18 cellular contexts compared by ENCODE assay signal in the genomic region with DNA sequence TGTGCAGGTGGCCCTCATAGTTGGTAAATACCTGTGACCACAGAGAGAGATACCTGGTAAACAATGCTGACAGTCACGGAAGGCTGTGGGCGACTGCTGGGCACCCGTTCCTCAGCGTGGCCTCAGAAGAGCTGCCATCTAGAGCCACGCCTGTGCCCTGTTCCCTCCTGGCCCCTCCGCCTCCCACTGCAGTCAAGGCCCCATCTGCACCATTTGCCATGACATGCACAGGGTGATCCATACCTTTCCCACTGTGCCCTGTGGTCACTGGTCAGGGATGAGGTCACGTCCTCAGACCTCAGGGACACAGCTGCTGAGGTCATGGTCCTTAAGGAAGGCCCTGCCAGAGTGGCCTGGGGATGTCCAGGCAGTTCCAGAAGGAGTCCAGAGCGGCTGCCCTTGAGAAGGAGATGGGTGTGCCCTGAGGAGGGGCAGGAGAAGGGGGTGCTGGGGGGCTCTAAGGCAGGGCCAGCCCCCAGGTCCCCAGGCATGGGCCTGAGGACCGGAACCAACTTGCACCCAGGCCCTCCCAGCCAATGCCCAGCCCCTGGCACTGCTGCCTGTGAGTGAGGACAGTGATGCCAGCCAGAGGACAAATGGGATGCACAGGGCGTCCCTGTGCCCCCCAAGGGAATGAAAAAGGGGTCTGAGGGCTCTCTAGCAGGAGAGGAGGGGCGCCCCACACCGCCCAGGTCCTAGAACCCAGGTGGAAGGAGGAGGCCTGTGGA. TPM values are rescaled to one million over a fixed set of nuclear protein-coding genes. Genes with fewer than 3 reads are reported as not detected.
DNase-seq lines count a peak whose midpoint lies in the region; ATAC-seq, FAIRE-seq and TF ChIP-seq lines count a peak whose summit lies in the region.
"Had no signal": no experiment of that assay in that cellular context is flagged by ENCODE, and none has a peak within 500 bp of the region (broad histone marks: within the 10 kb centered on the region; RNA-seq: fewer than 3 reads in every experiment).

No MANE protein-coding gene starts in this region.

- H3K27ac ChIP-seq in BLaER1 (no peak overlapping the region), KMS-11 (no peak overlapping the region), K562 (ENCODE audit: extremely low read depth, low read depth, low read length) (no peak overlapping the region), spleen (no peak overlapping the region)
- H3K27ac ChIP-seq: C4-2B, GM23248, heart right ventricle, neural progenitor cell, right lobe of liver, thoracic aorta had no signal

- POLR2A ChIA-PET in K562 (lab: Yijun Ruan, JAX) = interaction anchor here (0.6 to 1.5 kb wide), 5 partner anchors 9 to 230 kb away, joined by 3 to 4 read pairs (median 4); no protein-coding TSS in a partner anchor
- POLR2A ChIA-PET in GM10248 (lab: Yijun Ruan, JAX) = no interaction called here
- POLR2A ChIA-PET in activated CD8-positive, alpha-beta T cell treated with anti-CD3 and anti-CD28 coated beads, Interleukin-2, amount 10 ng/mL, durations not matched to agents 7 days and 5 days (lab: Charles Lee) = no interaction called here

- H3K36me3 ChIP-seq in BLaER1 (peaks cover 24% of the 10 kb centered on the region), KMS-11 (ENCODE audit: insufficient read depth) (no peaks in the 10 kb centered on the region), K562 (ENCODE audit: control insufficient read depth, insufficient read depth, low read length) (peaks cover 19% of the 10 kb centered on the region; the same call in 2 of the 3 replicates), spleen (no peaks in the 10 kb centered on the region), BE2C (no peaks in the 10 kb centered on the region; the same call in 1 of the 2 replicates)
- H3K36me3 ChIP-seq: heart right ventricle, neural progenitor cell, right lobe of liver, thoracic aorta had no signal

- H3K9ac ChIP-seq in BLaER1 (no peak overlapping the region), KMS-11 (no peak overlapping the region), K562 (ENCODE audit: insufficient read depth in 1 of 2, low read depth in 2 of 2, low read length in 2 of 2) (peak overlapping the region in 1 of 2 experiments; percentile 14; a peak in 1 of 4 replicates)
- H3K9ac ChIP-seq: GM23248, neural progenitor cell had no signal

- TF ChIP-seq CTCF in KMS-11 (conservative IDR thresholded peaks at IDR 0.05; ENCODE audit: low read depth, low read length) (no peak), K562 (IDR thresholded peaks at IDR 0.05 in 2 of 3, conservative IDR thresholded peaks at IDR 0.05 in 1 of 3; ENCODE audit: insufficient read depth in 2 of 3, low read depth in 1 of 3, low read length in 3 of 3) (no peak), spleen (IDR thresholded peaks at IDR 0.05 in 8 of 11, conservative IDR thresholded peaks at IDR 0.05 in 3 of 11) (no peak), GM10248 (IDR thresholded peaks at IDR 0.05; ENCODE audit: control extremely low read depth, extremely low read depth, low read depth, missing control alignments) (no peak), BE2C (IDR thresholded peaks at IDR 0.05; ENCODE audit: low read depth, low read length) (no peak)

- no peak for TF ChIP-seq RAD21 in K562 (CRISPR knock-in tag; conservative IDR thresholded peaks at IDR 0.05 in 1 of 2, IDR thresholded peaks at IDR 0.05 in 1 of 2)

- H3K9me1 ChIP-seq in K562 (ENCODE audit: control insufficient read depth, insufficient read depth, low read length) = peaks cover 5% of the 10 kb centered on the region

- WGBS in K562 (ENCODE audit: insufficient coverage, low coverage, missing lambda C conversion rate) = 73% methylated on average over 10 of the region's 12 CpGs
- WGBS in spleen, 5 donors = 74 to 82% (median 79%) methylated on average over 10 to 12 of the region's 12 CpGs

- peaks cover 10% of the 10 kb centered on the region for H3K36me3 Mint-ChIP-seq in activated CD8-positive, alpha-beta T cell treated with anti-CD3 and anti-CD28 coated beads, Interleukin-2, amount 10 ng/mL, durations not matched to agents 7 days and 5 days (ENCODE audit: low read depth)

- no peak for TF ChIP-seq EP300 in K562 (IDR thresholded peaks at IDR 0.05; ENCODE audit: low read length)

- H3K4me2 ChIP-seq in BLaER1 (peak overlapping the region; percentile 11; the same call in 1 of the 2 replicates), KMS-11 (0 out of 2 replicates have a peak overlapping the region, but pooled peaks have one; percentile 13), K562 (ENCODE audit: insufficient read depth, low read length) (no peak overlapping the region)
- H3K4me2 ChIP-seq: neural progenitor cell had no signal

- H3K4me1 ChIP-seq in BLaER1 (peaks cover 7% of the 10 kb centered on the region), KMS-11 (ENCODE audit: low read depth, poor library complexity, severe bottlenecking) (peaks cover 15% of the 10 kb centered on the region), K562 (replicated peaks in 1 of 2; ENCODE audit: control insufficient read depth in 2 of 2, insufficient read depth in 2 of 2, low read length in 2 of 2) (peaks cover 7 to 20% of the 10 kb centered on the region in 2 experiments; a peak in 3 of 5 replicates), spleen (peaks cover 0 to 22% (median 13%) of the 10 kb centered on the region in 6 donors), BE2C (no peaks in the 10 kb centered on the region)

- peaks cover 38% of the 10 kb centered on the region for H3K27me3 ChIP-seq in BLaER1
- no peaks in the 10 kb centered on the region for H3K27me3 ChIP-seq in KMS-11 (ENCODE audit: insufficient read depth, low read depth)
- H3K27me3 ChIP-seq in K562 (ENCODE audit: control insufficient read depth in 2 of 2, insufficient read depth in 2 of 2, low read length in 2 of 2) = no peaks in the 10 kb centered on the region
- peaks cover 0 to 36% (median 15%) of the 10 kb centered on the region in 7 donors for H3K27me3 ChIP-seq in spleen (replicated peaks in 1 of 7)
- H3K27me3 ChIP-seq in BE2C = no peaks in the 10 kb centered on the region; the same call in 1 of the 2 replicates

- CTCF ChIA-PET in K562 (lab: Yijun Ruan, JAX; ENCODE audit: low intra/inter-chr PET ratio) (interaction anchor here (1.6 to 2.1 kb wide), 2 partner anchors 217 to 245 kb away, joined by 9 to 15 read pairs; no protein-coding TSS in a partner anchor), GM10248 (lab: Yijun Ruan, JAX) (interaction anchor here (0.8 to 3.4 kb wide), 17 partner anchors 9 to 726 kb away, joined by 3 to 22 read pairs (median 4); no protein-coding TSS in a partner anchor)
- CTCF ChIA-PET in activated CD8-positive, alpha-beta T cell treated with anti-CD3 and anti-CD28 coated beads, Interleukin-2, amount 10 ng/mL, durations not matched to agents 7 days and 5 days (lab: Charles Lee) = interaction anchor here (0.9 to 5.7 kb wide), 20 partner anchors 10 to 251 kb away, joined by 3 to 65 read pairs (median 7); a partner anchor contains a TSS

- no peak overlapping the region for H3K4me3 Mint-ChIP-seq in activated CD8-positive, alpha-beta T cell treated with anti-CD3 and anti-CD28 coated beads, Interleukin-2, amount 10 ng/mL, durations not matched to agents 7 days and 5 days
- H3K4me3 Mint-ChIP-seq: activated naive CD8-positive, alpha-beta T cell treated with anti-CD3 and anti-CD28 coated beads for 36 hours; HFFc6; neural progenitor cell; T-helper 2 cell treated with Interferon-gamma antibody and Interleukin-4, amounts not matched to agents 5 μg/mL and 100 μg/mL, for 36 hours had no signal

- DNase-seq in K562 (ENCODE audit: extremely low read depth in 1 of 4, low spot score in 3 of 4) (no peak), spleen (peak; percentile 42), GM10248 (ENCODE audit: extremely low spot score) (no peak), BE2C (no peak)
- DNase-seq in activated CD8-positive, alpha-beta T cell treated with anti-CD3 and anti-CD28 coated beads, Interleukin-2, amount 10 ng/mL, durations not matched to agents 7 days and 5 days = no peak
- DNase-seq: cortex of kidney, NCI-H1048 had no signal

- H3K27ac Mint-ChIP-seq in activated CD8-positive, alpha-beta T cell treated with anti-CD3 and anti-CD28 coated beads, Interleukin-2, amount 10 ng/mL, durations not matched to agents 7 days and 5 days = no peak overlapping the region
- H3K27ac Mint-ChIP-seq: activated naive CD8-positive, alpha-beta T cell treated with anti-CD3 and anti-CD28 coated beads for 36 hours; HFFc6; neural progenitor cell; T-helper 2 cell treated with Interferon-gamma antibody and Interleukin-4, amounts not matched to agents 5 μg/mL and 100 μg/mL, for 36 hours had no signal

- peaks cover 21% of the 10 kb centered on the region for H3K27me3 Mint-ChIP-seq in activated CD8-positive, alpha-beta T cell treated with anti-CD3 and anti-CD28 coated beads, Interleukin-2, amount 10 ng/mL, durations not matched to agents 7 days and 5 days (ENCODE audit: low read depth)

- no peaks in the 10 kb centered on the region for H4K20me1 ChIP-seq in BLaER1
- no peaks in the 10 kb centered on the region for H4K20me1 ChIP-seq in KMS-11 (ENCODE audit: insufficient read depth)
- no peaks in the 10 kb centered on the region; the same call in 1 of the 2 replicates for H4K20me1 ChIP-seq in K562 (replicated peaks; ENCODE audit: control insufficient read depth, insufficient read depth, low read length)

- no TSS peak for BruUV-seq in K562 (replicated peaks; lab: Mats Ljungman, UMichigan)

- no peak overlapping the region; the same call in 1 of the 2 replicates for H2AFZ ChIP-seq in KMS-11 (ENCODE audit: low read depth)
- no peak overlapping the region for H2AFZ ChIP-seq in K562 (ENCODE audit: low read depth, low read length)
- H2AFZ ChIP-seq: GM23248, neural progenitor cell had no signal

- FAIRE-seq in K562 (lab: Jason Lieb, UNC) = no peak

- no peak overlapping the region for H3K4me3 ChIP-seq in BLaER1
- no peak overlapping the region for H3K4me3 ChIP-seq in KMS-11 (IDR thresholded peaks at IDR 0.05; ENCODE audit: insufficient read depth, low read depth, low read length)
- H3K4me3 ChIP-seq in K562 = no peak overlapping the region
- no peak overlapping the region for H3K4me3 ChIP-seq in spleen
- H3K4me3 ChIP-seq in BE2C (ENCODE audit: low read depth, low read length) = no peak overlapping the region
- H3K4me3 ChIP-seq: GM23248, heart right ventricle, neural progenitor cell, right lobe of liver, thoracic aorta had no signal

- in situ Hi-C loops in K562 (cut with MboI) = no loop called here

- ATAC-seq in K562 = no peak
- no peak for ATAC-seq in activated CD8-positive, alpha-beta T cell treated with anti-CD3 and anti-CD28 coated beads, Interleukin-2, amount 10 ng/mL, durations not matched to agents 7 days and 5 days

- peaks cover 14% of the 10 kb centered on the region for H3K4me1 Mint-ChIP-seq in activated CD8-positive, alpha-beta T cell treated with anti-CD3 and anti-CD28 coated beads, Interleukin-2, amount 10 ng/mL, durations not matched to agents 7 days and 5 days (ENCODE audit: low read depth)

- H3K9me3 ChIP-seq in BLaER1 (no peaks in the 10 kb centered on the region), K562 (replicated peaks; ENCODE audit: control insufficient read depth, insufficient read depth, low read depth, low read length) (no peaks in the 10 kb centered on the region), spleen (no peaks in the 10 kb centered on the region), BE2C (no peaks in the 10 kb centered on the region)
- H3K9me3 ChIP-seq: right lobe of liver, thoracic aorta had no signal

- H3K79me2 ChIP-seq in KMS-11 (ENCODE audit: insufficient read depth, low read depth) (no peaks in the 10 kb centered on the region), K562 (ENCODE audit: control insufficient read depth, insufficient read depth, low read length) (no peaks in the 10 kb centered on the region)

- H3K9me3 Mint-ChIP-seq in activated CD8-positive, alpha-beta T cell treated with anti-CD3 and anti-CD28 coated beads, Interleukin-2, amount 10 ng/mL, durations not matched to agents 7 days and 5 days (ENCODE audit: insufficient read depth) = no peaks in the 10 kb centered on the region
- H3K9me3 Mint-ChIP-seq: activated naive CD8-positive, alpha-beta T cell treated with anti-CD3 and anti-CD28 coated beads for 36 hours; HFFc6; neural progenitor cell; T-helper 2 cell treated with Interferon-gamma antibody and Interleukin-4, amounts not matched to agents 5 μg/mL and 100 μg/mL, for 36 hours had no signal

- TF ChIP-seq POLR2A in K562 (conservative IDR thresholded peaks at IDR 0.05) (no peak), spleen (IDR thresholded peaks at IDR 0.05) (no peak)

- intact Hi-C loops in K562 (cut with micrococcal nuclease) = loop anchor here (1.0 to 5.0 kb wide), 4 partner anchors 59 to 244 kb away; no protein-coding TSS in a partner anchor
- intact Hi-C loops in spleen (cut with DNase I; ENCODE audit: low total_unique reads) = loop anchor here (5.0 to 10.0 kb wide), 2 partner anchors 219 to 732 kb away; no protein-coding TSS in a partner anchor

RNA-seq across cellular contexts. Expression of a gene that starts 30.2 kb away (rescaled TPM):
- 80.8 and 99.7 TPM in 2 replicates for total RNA-seq in K562 (2011; cell fraction: chromatin; rRNA removed; ENCODE audit: low replicate concordance)
- total RNA-seq in K562 (2011; cell fraction: nucleolus; rRNA removed) = 42.2 and 50.7 TPM in 2 replicates
- 38.0 and 41.1 TPM in 2 replicates for total RNA-seq in K562 (2011; cell fraction: nucleoplasm; rRNA removed)
- 48.2 and 68.7 TPM in 2 replicates for total RNA-seq in K562 (2014; rRNA removed)
- total RNA-seq in K562 (2014; rRNA removed; fragmentation: Illumina TruSeq; extraction: Trizol) = 55.2 and 56.8 TPM in 2 replicates
- 45.1 and 50.8 TPM in 2 replicates for total RNA-seq in K562 (2015; rRNA removed; fragmentation: Illumina TruSeq; extraction: Trizol)
- total RNA-seq in K562 (2021) = 50.0 and 53.2 TPM in 2 replicates
- 93.2 and 116 TPM in 2 replicates for polyA plus RNA-seq in K562 (2011; rRNA removed)
- polyA plus RNA-seq in K562 (2011; cell fraction: cytosol; rRNA removed) = 35.6 and 39.2 TPM in 2 replicates
- 107 and 115 TPM in 2 replicates for polyA plus RNA-seq in K562 (2011; cell fraction: nucleus; rRNA removed)
- polyA plus RNA-seq in K562 (2012) = 39.7 and 46.2 TPM in 2 replicates
- polyA plus RNA-seq in K562 (2014; fragmentation: Illumina TruSeq; extraction: Trizol) = 62.6 and 73.0 TPM in 2 replicates
- polyA plus RNA-seq in K562 (2014; fragmentation: Nextera tagmentation; extraction: Ambion mirVana) = 10 to 100 TPM; 24.1 to 28.9 TPM
- polyA plus RNA-seq in K562 (2014; rRNA removed) = 65.2 and 73.4 TPM in 2 replicates
- polyA minus RNA-seq in K562 (2011; rRNA and poly(A)+ RNA removed) = 74.7 and 79.6 TPM in 2 replicates
- 37.0 and 47.0 TPM in 2 replicates for polyA minus RNA-seq in K562 (2011; cell fraction: cytosol; rRNA and poly(A)+ RNA removed)
- polyA minus RNA-seq in K562 (2011; cell fraction: nucleus; rRNA and poly(A)+ RNA removed) = 20.7 and 35.1 TPM in 2 replicates
- total RNA-seq in spleen = 1 to 10 TPM; 1.0 to 5.4 (median 2.1) TPM
- 1 to 10 TPM; 1.2 to 3.4 (median 2.6) TPM for polyA plus RNA-seq in spleen
- total RNA-seq in activated CD8-positive, alpha-beta T cell treated with anti-CD3 and anti-CD28 coated beads, Interleukin-2, amount 10 ng/mL, durations not matched to agents 7 days and 5 days = 10 to 100 TPM; 38.6 to 42.6 TPM
- polyA plus RNA-seq in BE2C (2012; ENCODE audit: insufficient read depth, insufficient read length, low read depth) = 8.8 TPM

RNA-seq across cellular contexts. Expression of a gene that starts 30.3 kb away (rescaled TPM):
- 217 and 274 TPM in 2 replicates for total RNA-seq in K562 (2011; cell fraction: chromatin; rRNA removed; ENCODE audit: low replicate concordance)
- 94.6 and 102 TPM in 2 replicates for total RNA-seq in K562 (2011; cell fraction: nucleolus; rRNA removed)
- 114 and 119 TPM in 2 replicates for total RNA-seq in K562 (2011; cell fraction: nucleoplasm; rRNA removed)
- total RNA-seq in K562 (2014; rRNA removed) (52.8 and 58.5 TPM in 2 replicates), K562 (2014; rRNA removed; fragmentation: Illumina TruSeq; extraction: Trizol) (37.9 and 39.5 TPM in 2 replicates), K562 (2015; rRNA removed; fragmentation: Illumina TruSeq; extraction: Trizol) (43.1 and 44.9 TPM in 2 replicates), K562 (2021) (62.3 and 68.7 TPM in 2 replicates), spleen (10 to 100 TPM; 32.2 to 82.9 (median 39.7) TPM)
- polyA plus RNA-seq in K562 (2011; rRNA removed) (17.3 and 18.0 TPM in 2 replicates), K562 (2014; fragmentation: Illumina TruSeq; extraction: Trizol) (49.7 and 54.7 TPM in 2 replicates), K562 (2014; fragmentation: Nextera tagmentation; extraction: Ambion mirVana) (1 to 10 TPM; 2.4 to 3.7 TPM), K562 (2014; rRNA removed) (51.8 and 56.4 TPM in 2 replicates), spleen (10 to 100 TPM; 26.5 to 54.5 (median 38.6) TPM)
- 14.1 and 18.3 TPM in 2 replicates for polyA plus RNA-seq in K562 (2011; cell fraction: cytosol; rRNA removed)
- polyA plus RNA-seq in K562 (2011; cell fraction: nucleus; rRNA removed) = 96.2 and 143 TPM in 2 replicates
- 36.5 and 41.6 TPM in 2 replicates for polyA plus RNA-seq in K562 (2012)
- polyA minus RNA-seq in K562 (2011; rRNA and poly(A)+ RNA removed) = 23.4 and 26.6 TPM in 2 replicates
- 16.0 and 18.9 TPM in 2 replicates for polyA minus RNA-seq in K562 (2011; cell fraction: cytosol; rRNA and poly(A)+ RNA removed)
- 54.1 and 62.2 TPM in 2 replicates for polyA minus RNA-seq in K562 (2011; cell fraction: nucleus; rRNA and poly(A)+ RNA removed)
- 10 to 100 TPM; 58.9 to 60.7 TPM for total RNA-seq in activated CD8-positive, alpha-beta T cell treated with anti-CD3 and anti-CD28 coated beads, Interleukin-2, amount 10 ng/mL, durations not matched to agents 7 days and 5 days
- polyA plus RNA-seq in BE2C (2012; ENCODE audit: insufficient read depth, insufficient read length, low read depth) = 80.4 TPM

Comparison
In these comparisons a context has a peak if more than half of its experiments do, and no peak if none do; other contexts are left out.
1. RNA of a gene that starts 30.2 kb away (total RNA-seq): 38.0 to 99.7 TPM in K562 and 38.6 to 42.6 TPM in activated CD8-positive, alpha-beta T cell treated with anti-CD3 and anti-CD28 coated beads, Interleukin-2, amount 10 ng/mL, durations not matched to agents 7 days and 5 days; 1.0 to 5.4 TPM in spleen; every median in the first group is over 4 times any median in the second.